1 cellular context compared by ENCODE assay signal in the genomic region with DNA sequence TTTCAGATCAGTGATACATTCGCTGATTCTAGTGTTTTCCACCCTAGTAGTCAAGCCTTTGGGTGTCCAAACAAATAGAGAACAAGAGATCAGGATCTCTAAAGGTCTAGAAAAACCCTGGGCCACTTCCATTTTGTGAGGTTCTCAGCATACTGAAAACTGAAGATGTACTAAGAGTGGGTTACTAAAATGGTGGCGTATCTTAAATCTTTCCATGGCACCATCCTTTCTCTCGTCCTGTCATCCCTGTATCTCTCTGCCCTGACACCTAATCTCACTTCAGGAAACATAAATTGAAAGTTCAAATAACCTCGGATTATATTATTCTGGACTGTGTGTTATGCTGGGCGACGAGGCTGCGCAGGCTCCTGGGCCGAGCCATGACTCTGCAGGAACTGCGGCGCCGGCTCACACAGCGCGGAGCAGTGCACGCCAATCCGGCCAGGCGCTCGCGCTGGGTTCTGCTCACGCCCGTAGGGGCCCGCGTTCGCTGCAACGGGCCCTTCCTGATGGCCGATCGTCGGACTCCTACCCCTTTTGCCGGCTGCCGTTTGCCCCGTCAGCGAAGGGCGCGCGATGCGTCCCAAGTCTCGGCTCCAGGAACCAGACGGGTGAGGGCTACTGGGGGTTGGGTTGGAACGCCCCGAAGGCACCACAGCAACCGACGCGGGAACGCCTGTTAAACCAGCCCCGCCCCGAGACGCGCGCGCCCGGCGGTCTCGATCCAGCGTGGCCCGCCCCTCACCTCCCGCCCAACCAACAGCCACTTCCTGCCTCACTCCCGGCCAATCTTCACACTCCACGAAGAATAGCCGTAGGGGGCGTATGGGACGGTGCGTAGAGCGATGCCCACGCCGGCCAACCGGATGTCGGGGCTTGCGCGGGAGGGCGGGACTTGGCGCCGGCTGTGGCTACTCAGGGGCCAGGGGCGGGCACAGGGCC.
TF ChIP-seq lines count a peak whose summit lies in the region.

No MANE protein-coding gene starts in this region.

TF ChIP-seq in HepG2, 621 proteins besides CTCF, POLR2A, EP300 and RAD21 (continued from another document and continues in another):
- TF ChIP-seq ZBTB3 (CRISPR knock-in tag; IDR thresholded peaks at IDR 0.05; ENCODE audit: borderline replicate concordance, low read depth) (no peak), ZNF121 (CRISPR knock-in tag; IDR thresholded peaks at IDR 0.05) (no peak), ZFP36L2 (CRISPR knock-in tag; IDR thresholded peaks at IDR 0.05) (no peak), ZNF235 (CRISPR knock-in tag; IDR thresholded peaks at IDR 0.05; ENCODE audit: borderline replicate concordance) (no peak), XRCC5 (optimal IDR thresholded peaks at IDR 0.05; ENCODE audit: low read length) (peak; percentile 43), ZBTB7B (CRISPR knock-in tag; IDR thresholded peaks at IDR 0.05) (peak; percentile 39; the same call in 1 of the 2 replicates), ZNF746 (CRISPR knock-in tag; IDR thresholded peaks at IDR 0.05) (no peak), FOSL1 (CRISPR knock-in tag; IDR thresholded peaks at IDR 0.05; ENCODE audit: borderline replicate concordance) (no peak), SAP130 (CRISPR knock-in tag; IDR thresholded peaks at IDR 0.05; ENCODE audit: low read depth) (peak; percentile 95), NFIC (IDR thresholded peaks at IDR 0.05; ENCODE audit: low read length) (no peak), ZNF749 (CRISPR knock-in tag; IDR thresholded peaks at IDR 0.05; ENCODE audit: borderline replicate concordance) (no peak), SOX6 (IDR thresholded peaks at IDR 0.05) (no peak), SOX6 (CRISPR knock-in tag; IDR thresholded peaks at IDR 0.05) (peak; percentile 61), MYNN (CRISPR knock-in tag; IDR thresholded peaks at IDR 0.05; ENCODE audit: low read depth) (no peak), ARNT2 (CRISPR knock-in tag; IDR thresholded peaks at IDR 0.05; ENCODE audit: low read depth) (no peak; the same call in 1 of the 2 replicates), ZNF317 (CRISPR knock-in tag; IDR thresholded peaks at IDR 0.05) (0 out of 2 replicates have a peak, but pooled peaks have one; percentile 19), ZKSCAN5 (CRISPR knock-in tag; IDR thresholded peaks at IDR 0.05) (peak; percentile 53; the same call in 1 of the 2 replicates), HNRNPUL1 (IDR thresholded peaks at IDR 0.05; ENCODE audit: low read depth, low read length) (no peak), ZBTB21 (CRISPR knock-in tag; IDR thresholded peaks at IDR 0.05) (no peak), EZH2 (conservative IDR thresholded peaks at IDR 0.05; ENCODE audit: low read depth, low read length) (no peak), ZFP62 (CRISPR knock-in tag; IDR thresholded peaks at IDR 0.05) (no peak), MZF1 (CRISPR knock-in tag; IDR thresholded peaks at IDR 0.05; ENCODE audit: borderline replicate concordance) (no peak), POLR2AphosphoS5 (IDR thresholded peaks at IDR 0.05; ENCODE audit: low read depth, low read length) (peak; percentile 66), GABPB1 (CRISPR knock-in tag; IDR thresholded peaks at IDR 0.05) (peak; percentile 94), ZFY (CRISPR knock-in tag; IDR thresholded peaks at IDR 0.05) (no peak), KDM1A (CRISPR knock-in tag; IDR thresholded peaks at IDR 0.05) (no peak), SCMH1 (CRISPR knock-in tag; IDR thresholded peaks at IDR 0.05; ENCODE audit: borderline replicate concordance) (no peak), KAT7 (CRISPR knock-in tag; IDR thresholded peaks at IDR 0.05; ENCODE audit: borderline replicate concordance) (no peak; the same call in 1 of the 2 replicates), MYC (CRISPR knock-in tag; IDR thresholded peaks at IDR 0.05; ENCODE audit: borderline replicate concordance) (no peak), ZNF274 (CRISPR knock-in tag; IDR thresholded peaks at IDR 0.05) (no peak), ZNF510 (CRISPR knock-in tag; IDR thresholded peaks at IDR 0.05; ENCODE audit: low read depth) (peak; percentile 27; the same call in 1 of the 2 replicates), ZNF598 (CRISPR knock-in tag; IDR thresholded peaks at IDR 0.05; ENCODE audit: borderline replicate concordance) (no peak; the same call in 1 of the 2 replicates), ZNF256 (CRISPR knock-in tag; conservative IDR thresholded peaks at IDR 0.05) (no peak), ZBTB42 (CRISPR knock-in tag; IDR thresholded peaks at IDR 0.05) (peak; percentile 27; the same call in 1 of the 2 replicates), TBX2 (CRISPR knock-in tag; IDR thresholded peaks at IDR 0.05; ENCODE audit: borderline replicate concordance) (peak; percentile 95), ZNF564 (CRISPR knock-in tag; IDR thresholded peaks at IDR 0.05) (no peak; the same call in none of the 2 replicates), ZNF552 (CRISPR knock-in tag; IDR thresholded peaks at IDR 0.05; ENCODE audit: borderline replicate concordance) (no peak; the same call in 1 of the 2 replicates), ZNF432 (CRISPR knock-in tag; IDR thresholded peaks at IDR 0.05; ENCODE audit: borderline replicate concordance) (no peak)
- TF ChIP-seq, protein P1, sequence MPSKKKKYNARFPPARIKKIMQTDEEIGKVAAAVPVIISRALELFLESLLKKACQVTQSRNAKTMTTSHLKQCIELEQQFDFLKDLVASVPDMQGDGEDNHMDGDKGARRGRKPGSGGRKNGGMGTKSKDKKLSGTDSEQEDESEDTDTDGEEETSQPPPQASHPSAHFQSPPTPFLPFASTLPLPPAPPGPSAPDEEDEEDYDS (CRISPR knock-in tag; IDR thresholded peaks at IDR 0.05), result peak; percentile 93
- TF ChIP-seq, protein P2, sequence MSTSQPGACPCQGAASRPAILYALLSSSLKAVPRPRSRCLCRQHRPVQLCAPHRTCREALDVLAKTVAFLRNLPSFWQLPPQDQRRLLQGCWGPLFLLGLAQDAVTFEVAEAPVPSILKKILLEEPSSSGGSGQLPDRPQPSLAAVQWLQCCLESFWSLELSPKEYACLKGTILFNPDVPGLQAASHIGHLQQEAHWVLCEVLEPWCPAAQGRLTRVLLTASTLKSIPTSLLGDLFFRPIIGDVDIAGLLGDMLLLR (CRISPR knock-in tag; IDR thresholded peaks at IDR 0.05), result 0 out of 2 replicates have a peak, but pooled peaks have one; percentile 1
- TF ChIP-seq, protein P3, sequence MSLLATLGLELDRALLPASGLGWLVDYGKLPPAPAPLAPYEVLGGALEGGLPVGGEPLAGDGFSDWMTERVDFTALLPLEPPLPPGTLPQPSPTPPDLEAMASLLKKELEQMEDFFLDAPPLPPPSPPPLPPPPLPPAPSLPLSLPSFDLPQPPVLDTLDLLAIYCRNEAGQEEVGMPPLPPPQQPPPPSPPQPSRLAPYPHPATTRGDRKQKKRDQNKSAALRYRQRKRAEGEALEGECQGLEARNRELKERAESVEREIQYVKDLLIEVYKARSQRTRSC (CRISPR knock-in tag; IDR thresholded peaks at IDR 0.05; ENCODE audit: low read depth), result no peak
- TF ChIP-seq, protein P4, sequence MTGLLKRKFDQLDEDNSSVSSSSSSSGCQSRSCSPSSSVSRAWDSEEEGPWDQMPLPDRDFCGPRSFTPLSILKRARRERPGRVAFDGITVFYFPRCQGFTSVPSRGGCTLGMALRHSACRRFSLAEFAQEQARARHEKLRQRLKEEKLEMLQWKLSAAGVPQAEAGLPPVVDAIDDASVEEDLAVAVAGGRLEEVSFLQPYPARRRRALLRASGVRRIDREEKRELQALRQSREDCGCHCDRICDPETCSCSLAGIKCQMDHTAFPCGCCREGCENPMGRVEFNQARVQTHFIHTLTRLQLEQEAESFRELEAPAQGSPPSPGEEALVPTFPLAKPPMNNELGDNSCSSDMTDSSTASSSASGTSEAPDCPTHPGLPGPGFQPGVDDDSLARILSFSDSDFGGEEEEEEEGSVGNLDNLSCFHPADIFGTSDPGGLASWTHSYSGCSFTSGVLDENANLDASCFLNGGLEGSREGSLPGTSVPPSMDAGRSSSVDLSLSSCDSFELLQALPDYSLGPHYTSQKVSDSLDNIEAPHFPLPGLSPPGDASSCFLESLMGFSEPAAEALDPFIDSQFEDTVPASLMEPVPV (CRISPR knock-in tag; IDR thresholded peaks at IDR 0.05), result no peak; the same call in none of the 2 replicates
- TF ChIP-seq, protein P5, sequence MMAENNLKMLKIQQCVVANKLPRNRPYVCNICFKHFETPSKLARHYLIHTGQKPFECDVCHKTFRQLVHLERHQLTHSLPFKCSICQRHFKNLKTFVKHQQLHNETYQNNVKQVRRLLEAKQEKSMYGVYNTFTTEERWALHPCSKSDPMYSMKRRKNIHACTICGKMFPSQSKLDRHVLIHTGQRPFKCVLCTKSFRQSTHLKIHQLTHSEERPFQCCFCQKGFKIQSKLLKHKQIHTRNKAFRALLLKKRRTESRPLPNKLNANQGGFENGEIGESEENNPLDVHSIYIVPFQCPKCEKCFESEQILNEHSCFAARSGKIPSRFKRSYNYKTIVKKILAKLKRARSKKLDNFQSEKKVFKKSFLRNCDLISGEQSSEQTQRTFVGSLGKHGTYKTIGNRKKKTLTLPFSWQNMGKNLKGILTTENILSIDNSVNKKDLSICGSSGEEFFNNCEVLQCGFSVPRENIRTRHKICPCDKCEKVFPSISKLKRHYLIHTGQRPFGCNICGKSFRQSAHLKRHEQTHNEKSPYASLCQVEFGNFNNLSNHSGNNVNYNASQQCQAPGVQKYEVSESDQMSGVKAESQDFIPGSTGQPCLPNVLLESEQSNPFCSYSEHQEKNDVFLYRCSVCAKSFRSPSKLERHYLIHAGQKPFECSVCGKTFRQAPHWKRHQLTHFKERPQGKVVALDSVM (CRISPR knock-in tag; IDR thresholded peaks at IDR 0.05), result peak; percentile 28; the same call in 1 of the 2 replicates
- TF ChIP-seq, protein P6, sequence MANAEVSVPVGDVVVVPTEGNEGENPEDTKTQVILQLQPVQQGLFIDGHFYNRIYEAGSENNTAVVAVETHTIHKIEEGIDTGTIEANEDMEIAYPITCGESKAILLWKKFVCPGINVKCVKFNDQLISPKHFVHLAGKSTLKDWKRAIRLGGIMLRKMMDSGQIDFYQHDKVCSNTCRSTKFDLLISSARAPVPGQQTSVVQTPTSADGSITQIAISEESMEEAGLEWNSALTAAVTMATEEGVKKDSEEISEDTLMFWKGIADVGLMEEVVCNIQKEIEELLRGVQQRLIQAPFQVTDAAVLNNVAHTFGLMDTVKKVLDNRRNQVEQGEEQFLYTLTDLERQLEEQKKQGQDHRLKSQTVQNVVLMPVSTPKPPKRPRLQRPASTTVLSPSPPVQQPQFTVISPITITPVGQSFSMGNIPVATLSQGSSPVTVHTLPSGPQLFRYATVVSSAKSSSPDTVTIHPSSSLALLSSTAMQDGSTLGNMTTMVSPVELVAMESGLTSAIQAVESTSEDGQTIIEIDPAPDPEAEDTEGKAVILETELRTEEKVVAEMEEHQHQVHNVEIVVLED (CRISPR knock-in tag; IDR thresholded peaks at IDR 0.05; ENCODE audit: borderline replicate concordance), result peak; percentile 95
- TF ChIP-seq, protein P7, sequence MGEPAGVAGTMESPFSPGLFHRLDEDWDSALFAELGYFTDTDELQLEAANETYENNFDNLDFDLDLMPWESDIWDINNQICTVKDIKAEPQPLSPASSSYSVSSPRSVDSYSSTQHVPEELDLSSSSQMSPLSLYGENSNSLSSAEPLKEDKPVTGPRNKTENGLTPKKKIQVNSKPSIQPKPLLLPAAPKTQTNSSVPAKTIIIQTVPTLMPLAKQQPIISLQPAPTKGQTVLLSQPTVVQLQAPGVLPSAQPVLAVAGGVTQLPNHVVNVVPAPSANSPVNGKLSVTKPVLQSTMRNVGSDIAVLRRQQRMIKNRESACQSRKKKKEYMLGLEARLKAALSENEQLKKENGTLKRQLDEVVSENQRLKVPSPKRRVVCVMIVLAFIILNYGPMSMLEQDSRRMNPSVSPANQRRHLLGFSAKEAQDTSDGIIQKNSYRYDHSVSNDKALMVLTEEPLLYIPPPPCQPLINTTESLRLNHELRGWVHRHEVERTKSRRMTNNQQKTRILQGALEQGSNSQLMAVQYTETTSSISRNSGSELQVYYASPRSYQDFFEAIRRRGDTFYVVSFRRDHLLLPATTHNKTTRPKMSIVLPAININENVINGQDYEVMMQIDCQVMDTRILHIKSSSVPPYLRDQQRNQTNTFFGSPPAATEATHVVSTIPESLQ (CRISPR knock-in tag; conservative IDR thresholded peaks at IDR 0.05), result no peak
